ENCODE assay signal across 29 cellular contexts in the genomic region with DNA sequence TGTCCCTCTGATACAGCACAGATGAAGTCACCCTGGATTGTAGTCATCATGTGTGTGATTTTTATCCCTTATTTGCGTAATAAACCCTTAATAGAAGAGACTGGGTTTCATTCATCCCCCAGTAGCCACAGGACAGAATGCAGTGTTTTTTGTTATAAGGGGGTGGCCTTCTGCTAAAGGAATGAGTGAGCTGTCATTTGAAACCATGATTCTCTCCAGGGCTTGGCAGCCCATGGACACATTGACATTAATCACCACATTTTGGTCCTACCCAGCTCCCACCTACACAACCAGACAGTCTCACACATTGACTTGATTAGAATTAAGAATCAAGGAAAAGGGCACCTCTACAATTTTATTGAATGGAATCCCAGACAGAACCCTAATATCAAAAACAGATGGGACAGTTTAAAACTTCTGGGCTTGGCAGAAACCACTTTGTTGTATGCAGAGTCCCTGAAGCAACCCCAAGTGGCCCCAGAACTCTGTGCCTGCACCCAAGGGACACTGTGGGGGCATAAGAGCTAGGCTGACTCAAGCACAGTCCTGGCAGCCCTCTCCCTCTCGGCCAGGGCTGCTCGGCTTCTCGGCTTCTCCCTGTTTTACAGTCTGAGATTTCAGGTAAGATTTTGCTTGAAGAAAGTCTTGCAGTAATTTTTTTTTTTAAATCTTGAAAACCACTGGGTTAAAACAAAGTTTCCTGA.
DNase-seq lines count a peak whose midpoint lies in the region; ATAC-seq and TF ChIP-seq lines count a peak whose summit lies in the region.
"Had no signal": no experiment of that assay in that cellular context is flagged by ENCODE, and none has a peak within 500 bp of the region (broad histone marks: within the 10 kb centered on the region; RNA-seq: fewer than 3 reads in every experiment).

No MANE protein-coding gene starts in this region.

- ATAC-seq in SK-N-SH treated with all-trans-retinoic acid at 6 μM for 48 hours (peak; percentile 81), HG02981 (IDR thresholded peaks at IDR 0.05; ENCODE audit: unreplicated experiment) (no peak)
- ATAC-seq: activated naive CD4-positive, alpha-beta T cell treated with anti-CD3 and anti-CD28 coated beads, Interleukin-2, amount 50 U/mL, for 72 hours; effector memory CD8-positive, alpha-beta T cell; left lobe of liver; naive thymus-derived CD4-positive, alpha-beta T cell; pancreas; T-helper 17 cell had no signal

- H3K36me3 Mint-ChIP-seq in immature natural killer cell = no peaks in the 10 kb centered on the region
- H3K36me3 Mint-ChIP-seq: activated naive CD4-positive, alpha-beta T cell treated with anti-CD3 and anti-CD28 coated beads, Interleukin-2, amount 50 U/mL, for 72 hours; naive thymus-derived CD4-positive, alpha-beta T cell had no signal

- H3K36me3 ChIP-seq in subcutaneous abdominal adipose tissue (ENCODE audit: control insufficient read depth in 5 of 5, insufficient read depth in 5 of 5, low read length in 5 of 5) = no peaks in the 10 kb centered on the region
- H3K36me3 ChIP-seq: brain microvascular endothelial cell, esophagus squamous epithelium, heart left ventricle, pancreas, sigmoid colon, SJCRH30, suprapubic skin, uterus had no signal

- H3K9me3 Mint-ChIP-seq in immature natural killer cell = no peaks in the 10 kb centered on the region
- H3K9me3 Mint-ChIP-seq: activated naive CD4-positive, alpha-beta T cell treated with anti-CD3 and anti-CD28 coated beads, Interleukin-2, amount 50 U/mL, for 72 hours; activated T-helper 1 cell treated with anti-CD3 and anti-CD28 coated beads, Interleukin-12 subunit alpha, Interleukin-12 subunit beta, Interleukin-2, Interleukin-4 antibody, amounts not matched to agents 30 ng/mL and 10 ng/mL and 1 ng/mL, durations not matched to agents 14 hours and 24 hours and 36 hours; effector memory CD8-positive, alpha-beta T cell; HFFc6 had no signal

- H3K27me3 ChIP-seq in subcutaneous abdominal adipose tissue (ENCODE audit: control insufficient read depth in 5 of 5, insufficient read depth in 4 of 5, low read length in 5 of 5) = no peaks in the 10 kb centered on the region
- H3K27me3 ChIP-seq: brain microvascular endothelial cell, heart left ventricle, pancreas, sigmoid colon, SJCRH30, suprapubic skin, uterus had no signal

- H3K4me1 Mint-ChIP-seq in immature natural killer cell = no peaks in the 10 kb centered on the region
- H3K4me1 Mint-ChIP-seq: B cell; naive thymus-derived CD4-positive, alpha-beta T cell; T-helper 17 cell had no signal

- H3K4me1 ChIP-seq in subcutaneous abdominal adipose tissue (ENCODE audit: control insufficient read depth in 5 of 5, insufficient read depth in 5 of 5, low read length in 5 of 5) = peaks cover 7 to 56% (median 29%) of the 10 kb centered on the region in 5 donors
- H3K4me1 ChIP-seq: sigmoid colon, SJCRH30, uterus had no signal

- no peaks in the 10 kb centered on the region for H3K9me3 ChIP-seq in subcutaneous abdominal adipose tissue (ENCODE audit: control insufficient read depth in 5 of 5, low read length in 5 of 5)
- H3K9me3 ChIP-seq: esophagus squamous epithelium, heart left ventricle, pancreas, sigmoid colon, SJCRH30, suprapubic skin, uterus had no signal

- no peak overlapping the region for H3K27ac Mint-ChIP-seq in immature natural killer cell
- H3K27ac Mint-ChIP-seq: activated naive CD4-positive, alpha-beta T cell treated with anti-CD3 and anti-CD28 coated beads, Interleukin-2, amount 50 U/mL, for 72 hours; activated T-helper 1 cell treated with anti-CD3 and anti-CD28 coated beads, Interleukin-12 subunit alpha, Interleukin-12 subunit beta, Interleukin-2, Interleukin-4 antibody, amounts not matched to agents 30 ng/mL and 10 ng/mL and 1 ng/mL, durations not matched to agents 14 hours and 24 hours and 36 hours; B cell; effector memory CD8-positive, alpha-beta T cell; HFFc6; naive thymus-derived CD4-positive, alpha-beta T cell; T-helper 17 cell had no signal

- H3K9ac ChIP-seq in subcutaneous abdominal adipose tissue (ENCODE audit: low read length in 5 of 5) = no peak overlapping the region

- DNase-seq in EH (ENCODE audit: low read depth) (peak; percentile 12), fibroblast of villous mesenchyme (ENCODE audit: low read depth) (peak; percentile 13), immature natural killer cell (no peak), GM19238 (ENCODE audit: insufficient read length, low spot score) (no peak)
- DNase-seq: activated CD4-positive, alpha-beta T cell treated with anti-CD3 and anti-CD28 coated beads for 4 hours; brain microvascular endothelial cell; effector memory CD8-positive, alpha-beta T cell; esophagus squamous epithelium; heart left ventricle; HFFc6; KG1; naive thymus-derived CD4-positive, alpha-beta T cell; NCI-H146; NCI-H2227 treated with DMSO at 0.1 percent for 48 hours; NCI-H82; pancreas; PC-9; sigmoid colon; SJCRH30; T-helper 17 cell; uterus had no signal

- H3K4me3 ChIP-seq in fibroblast of villous mesenchyme (ENCODE audit: low read depth, low read length) (no peak overlapping the region), subcutaneous abdominal adipose tissue (ENCODE audit: low read depth in 1 of 5, low read length in 5 of 5) (no peak overlapping the region)
- H3K4me3 ChIP-seq: esophagus squamous epithelium, heart left ventricle, pancreas, PC-9, sigmoid colon, SJCRH30, suprapubic skin, uterus had no signal

- peak overlapping the region; percentile 83 for H3K27ac ChIP-seq in subcutaneous abdominal adipose tissue (ENCODE audit: low read depth, low read length)
- H3K27ac ChIP-seq: brain microvascular endothelial cell, esophagus squamous epithelium, heart left ventricle, PC-9, sigmoid colon, SJCRH30, suprapubic skin, uterus had no signal

- no peak overlapping the region for H3K4me3 Mint-ChIP-seq in immature natural killer cell
- H3K4me3 Mint-ChIP-seq: activated T-helper 1 cell treated with anti-CD3 and anti-CD28 coated beads, Interleukin-12 subunit alpha, Interleukin-12 subunit beta, Interleukin-2, Interleukin-4 antibody, amounts not matched to agents 30 ng/mL and 10 ng/mL and 1 ng/mL, durations not matched to agents 14 hours and 24 hours and 36 hours; B cell; effector memory CD8-positive, alpha-beta T cell; HFFc6; naive thymus-derived CD4-positive, alpha-beta T cell; T-helper 17 cell had no signal

- TF ChIP-seq CTCF in fibroblast of villous mesenchyme (IDR thresholded peaks at IDR 0.05; ENCODE audit: insufficient read depth, low read depth, low read length) = no peak

- H3K27me3 Mint-ChIP-seq in immature natural killer cell (ENCODE audit: low read depth in 3 of 3) = peaks cover 3 to 9% (median 6%) of the 10 kb centered on the region in 3 donors

TF ChIP-seq in SK-N-SH treated with all-trans-retinoic acid at 6 μM for 48 hours, 23 proteins besides CTCF, POLR2A, EP300 and RAD21:
- TF ChIP-seq TCF4 (CRISPR knock-in tag; IDR thresholded peaks at IDR 0.05; ENCODE audit: borderline replicate concordance) (0 out of 2 replicates have a peak, but pooled peaks have one; percentile 26), TOX (CRISPR knock-in tag; IDR thresholded peaks at IDR 0.05; ENCODE audit: borderline replicate concordance) (0 out of 2 replicates have a peak, but pooled peaks have one; percentile 28), OSR1 (CRISPR knock-in tag; IDR thresholded peaks at IDR 0.05) (no peak)
TF ChIP-seq in SK-N-SH treated with all-trans-retinoic acid at 6 μM for 48 hours: peak in this region for 2.

Comparison
In these comparisons a context has a peak if more than half of its experiments do, and no peak if none do; other contexts are left out.
1. DNase-seq: peak in EH (single experiment) and fibroblast of villous mesenchyme (single experiment); none in immature natural killer cell (0 of 3) and GM19238 (single experiment).